Comparison of ENCODE assay signal across 8 cellular contexts in the genomic region with DNA sequence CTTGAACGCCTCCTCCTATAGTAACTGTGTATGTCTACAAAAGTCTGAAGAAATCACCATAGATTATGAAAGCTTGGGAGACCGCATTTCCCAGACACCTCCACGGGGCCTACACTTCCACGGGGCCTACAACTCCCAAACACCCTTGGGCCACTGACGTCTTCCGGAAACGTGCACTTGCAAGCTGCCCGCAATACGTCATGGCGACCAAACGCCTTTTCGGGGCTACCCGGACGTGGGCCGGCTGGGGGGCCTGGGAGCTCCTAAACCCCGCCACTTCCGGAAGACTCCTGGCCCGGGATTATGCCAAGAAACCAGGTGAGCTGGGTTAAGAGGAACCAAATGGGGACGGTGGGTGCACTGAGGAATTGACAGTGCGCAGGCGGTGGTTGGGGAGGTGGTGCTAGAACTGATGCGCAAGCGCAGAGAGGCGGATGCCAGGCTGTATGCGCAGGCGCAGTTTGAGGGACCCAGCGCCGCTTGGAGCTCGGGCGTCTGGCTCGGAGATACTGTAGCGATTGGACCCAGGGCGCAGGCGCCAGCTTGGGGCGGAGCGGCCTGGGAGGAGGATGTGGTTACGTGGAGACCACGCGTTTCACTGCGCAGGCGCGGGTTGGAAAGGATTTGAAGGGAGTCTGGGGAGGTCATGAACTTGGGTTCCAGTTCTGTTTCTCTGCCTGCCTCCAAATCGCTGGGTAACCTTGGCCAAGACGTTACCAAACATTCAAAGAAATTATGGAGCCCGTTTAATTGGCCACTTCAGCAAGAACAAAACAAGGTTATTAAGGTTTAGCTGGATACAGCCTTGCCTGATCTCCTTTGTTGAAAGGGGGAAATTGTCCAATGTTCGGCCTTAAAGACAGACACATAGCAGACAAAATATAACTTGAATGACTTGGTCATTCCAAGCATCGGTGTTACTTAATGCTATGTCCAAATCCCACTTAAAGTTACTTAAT. TPM values are rescaled to one million over a fixed set of nuclear protein-coding genes. Genes with fewer than 3 reads are reported as not detected.
DNase-seq lines count a peak whose midpoint lies in the region; TF ChIP-seq lines count a peak whose summit lies in the region.

Gene MRPL54 (plus strand): TSS at position 182 of the 959 bp plus-strand sequence. CDS start 19 bp downstream, at position 201.

- H3K4me3 ChIP-seq in HAP-1, result peak within 1 kb of the TSS; percentile 98
- H3K4me3 ChIP-seq in MM.1S (ENCODE audit: low read length), result peak within 1 kb of the TSS; percentile 86
- H3K4me3 ChIP-seq in neural cell (ENCODE audit: low read length), result peak within 1 kb of the TSS; percentile 75
- peak within 1 kb of the TSS; percentile 78 to 96 (median 80) for H3K4me3 ChIP-seq in stomach

- H3K9me2 ChIP-seq in MM.1S (replicated peaks; ENCODE audit: insufficient read depth, low read length) (no peaks in the 10 kb centered on the region), neural cell (ENCODE audit: insufficient read depth, low read length) (no peaks in the 10 kb centered on the region)

- DNase-seq in HAP-1 (ENCODE audit: low spot score in 2 of 2), result peak; percentile 97 to 99
- DNase-seq in MM.1S, result peak; percentile 100
- DNase-seq in SIG-M5 (lab: John Stamatoyannopoulos, UW), result peak; percentile 98
- peak; percentile 98 for DNase-seq in activated gamma-delta T cell (lab: John Stamatoyannopoulos, UW)
- peak; percentile 99 for DNase-seq in fibroblast of the conjunctiva (ENCODE audit: low read depth)
- DNase-seq in stomach, result peak; percentile 100

- H4K20me1 ChIP-seq in MM.1S (ENCODE audit: insufficient read depth, low read length) (no peaks in the 10 kb centered on the region), neural cell (ENCODE audit: insufficient read depth) (no peaks in the 10 kb centered on the region)

- peak within 1 kb of the TSS; percentile 88 for H3K4me2 ChIP-seq in MM.1S (ENCODE audit: low read depth, low read length)
- H3K4me2 ChIP-seq in neural cell (ENCODE audit: low read length), result no peak within 1 kb of the TSS

- H3K79me2 ChIP-seq in MM.1S (ENCODE audit: low read length) (peaks cover 38% of the 10 kb centered on the region), neural cell (replicated peaks; ENCODE audit: insufficient read depth, low read length) (peaks cover 7% of the 10 kb centered on the region)

- peaks cover 9% of the 10 kb centered on the region for H3F3A ChIP-seq in MM.1S (ENCODE audit: insufficient read depth, low read length)
- no peaks in the 10 kb centered on the region for H3F3A ChIP-seq in neural cell (ENCODE audit: insufficient read depth, low read length, poor library complexity, severe bottlenecking)

- H3K9ac ChIP-seq in ES-I3 (ENCODE audit: low read depth, low read length) (peak within 1 kb of the TSS; percentile 99), MM.1S (ENCODE audit: low read length) (peak within 1 kb of the TSS; percentile 95), neural cell (ENCODE audit: low read length) (peak within 1 kb of the TSS; percentile 91)

- 2 to 3% (median 3%) methylated on average over 42 to 47 of the region's 47 CpGs for WGBS in stomach, 5 donors

- TF ChIP-seq POLR2A in stomach (IDR thresholded peaks at IDR 0.05), result no peak

- no peaks in the 10 kb centered on the region for H3K4me1 ChIP-seq in ES-I3 (ENCODE audit: insufficient read depth, low read length)
- peaks cover 8% of the 10 kb centered on the region for H3K4me1 ChIP-seq in HAP-1
- peaks cover 7% of the 10 kb centered on the region for H3K4me1 ChIP-seq in MM.1S (ENCODE audit: low read length)
- peaks cover 26 to 66% (median 50%) of the 10 kb centered on the region in 4 donors for H3K4me1 ChIP-seq in stomach

- peak; percentile 62 for TF ChIP-seq RAD21 in neural cell (conservative IDR thresholded peaks at IDR 0.05)

- in situ Hi-C loops in HAP-1 (cut with MboI; ENCODE audit: low sequenced_read_pairs), result no loop called here

- H2AFZ ChIP-seq in MM.1S (ENCODE audit: low read length), result peak within 1 kb of the TSS; percentile 93
- H2AFZ ChIP-seq in neural cell (ENCODE audit: low read depth, low read length), result peak within 1 kb of the TSS; percentile 48

- TF ChIP-seq EP300 in neural cell (conservative IDR thresholded peaks at IDR 0.05; ENCODE audit: poor library complexity, severe bottlenecking) (peak; percentile 82), stomach (IDR thresholded peaks at IDR 0.05) (peak; percentile 25)

- intact Hi-C loops in stomach (cut with DNase I; ENCODE audit: low total_unique reads), result no loop called here

- H3K27ac ChIP-seq in MM.1S (ENCODE audit: low read length) (peak within 1 kb of the TSS; percentile 90), neural cell (ENCODE audit: low read length) (peak within 1 kb of the TSS; percentile 95), stomach (peak within 1 kb of the TSS; percentile 85 to 100 (median 98))

- TF ChIP-seq CTCF in MM.1S (IDR thresholded peaks at IDR 0.05; ENCODE audit: low read length) (no peak), neural cell (IDR thresholded peaks at IDR 0.05; ENCODE audit: poor library complexity, severe bottlenecking) (no peak), stomach (IDR thresholded peaks at IDR 0.05) (peak in 1 of 7 experiments; percentile 17)

- H3K27me3 ChIP-seq in HAP-1 (ENCODE audit: low read depth) (no peaks in the 10 kb centered on the region), MM.1S (replicated peaks; ENCODE audit: insufficient read depth, low read length) (no peaks in the 10 kb centered on the region), neural cell (ENCODE audit: insufficient read depth, low read depth, low read length) (no peaks in the 10 kb centered on the region), stomach (no peaks in the 10 kb centered on the region)

- H3K36me3 ChIP-seq in ES-I3 (ENCODE audit: insufficient read depth, low read length) (no peaks in the 10 kb centered on the region), HAP-1 (replicated peaks) (peaks cover 26% of the 10 kb centered on the region), MM.1S (replicated peaks; ENCODE audit: insufficient read depth, low read length) (no peaks in the 10 kb centered on the region), neural cell (ENCODE audit: insufficient read depth, low read length) (no peaks in the 10 kb centered on the region), stomach (peaks cover 45 to 52% (median 51%) of the 10 kb centered on the region in 4 donors)

- H3K9me3 ChIP-seq in ES-I3 (ENCODE audit: control insufficient read depth, insufficient read depth, low read length), result no peaks in the 10 kb centered on the region
- H3K9me3 ChIP-seq in HAP-1, result no peaks in the 10 kb centered on the region
- no peaks in the 10 kb centered on the region for H3K9me3 ChIP-seq in MM.1S (replicated peaks; ENCODE audit: insufficient read depth, low read length)
- no peaks in the 10 kb centered on the region for H3K9me3 ChIP-seq in neural cell (ENCODE audit: low read length)
- H3K9me3 ChIP-seq in stomach, result no peaks in the 10 kb centered on the region

TF ChIP-seq in neural cell, 6 proteins besides CTCF, POLR2A, EP300 and RAD21:
- TF ChIP-seq, protein P1, sequence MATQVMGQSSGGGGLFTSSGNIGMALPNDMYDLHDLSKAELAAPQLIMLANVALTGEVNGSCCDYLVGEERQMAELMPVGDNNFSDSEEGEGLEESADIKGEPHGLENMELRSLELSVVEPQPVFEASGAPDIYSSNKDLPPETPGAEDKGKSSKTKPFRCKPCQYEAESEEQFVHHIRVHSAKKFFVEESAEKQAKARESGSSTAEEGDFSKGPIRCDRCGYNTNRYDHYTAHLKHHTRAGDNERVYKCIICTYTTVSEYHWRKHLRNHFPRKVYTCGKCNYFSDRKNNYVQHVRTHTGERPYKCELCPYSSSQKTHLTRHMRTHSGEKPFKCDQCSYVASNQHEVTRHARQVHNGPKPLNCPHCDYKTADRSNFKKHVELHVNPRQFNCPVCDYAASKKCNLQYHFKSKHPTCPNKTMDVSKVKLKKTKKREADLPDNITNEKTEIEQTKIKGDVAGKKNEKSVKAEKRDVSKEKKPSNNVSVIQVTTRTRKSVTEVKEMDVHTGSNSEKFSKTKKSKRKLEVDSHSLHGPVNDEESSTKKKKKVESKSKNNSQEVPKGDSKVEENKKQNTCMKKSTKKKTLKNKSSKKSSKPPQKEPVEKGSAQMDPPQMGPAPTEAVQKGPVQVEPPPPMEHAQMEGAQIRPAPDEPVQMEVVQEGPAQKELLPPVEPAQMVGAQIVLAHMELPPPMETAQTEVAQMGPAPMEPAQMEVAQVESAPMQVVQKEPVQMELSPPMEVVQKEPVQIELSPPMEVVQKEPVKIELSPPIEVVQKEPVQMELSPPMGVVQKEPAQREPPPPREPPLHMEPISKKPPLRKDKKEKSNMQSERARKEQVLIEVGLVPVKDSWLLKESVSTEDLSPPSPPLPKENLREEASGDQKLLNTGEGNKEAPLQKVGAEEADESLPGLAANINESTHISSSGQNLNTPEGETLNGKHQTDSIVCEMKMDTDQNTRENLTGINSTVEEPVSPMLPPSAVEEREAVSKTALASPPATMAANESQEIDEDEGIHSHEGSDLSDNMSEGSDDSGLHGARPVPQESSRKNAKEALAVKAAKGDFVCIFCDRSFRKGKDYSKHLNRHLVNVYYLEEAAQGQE (IDR thresholded peaks at IDR 0.05; ENCODE audit: borderline replicate concordance), result peak; percentile 87
- TF ChIP-seq POLR2AphosphoS5 (IDR thresholded peaks at IDR 0.05), result peak; percentile 97
- TF ChIP-seq TAF1 (IDR thresholded peaks at IDR 0.05; ENCODE audit: low read depth), result peak; percentile 67
- no peak for TF ChIP-seq EZH2 (IDR thresholded peaks at IDR 0.05; ENCODE audit: borderline replicate concordance, insufficient read depth, low read length, poor library complexity, severe bottlenecking)
- peak; percentile 93 for TF ChIP-seq MXI1 (conservative IDR thresholded peaks at IDR 0.05; ENCODE audit: poor library complexity, severe bottlenecking)
- peak; percentile 65 for TF ChIP-seq SMC3 (conservative IDR thresholded peaks at IDR 0.05; ENCODE audit: poor library complexity)

RNA-seq across cellular contexts. Expression of gene MRPL54, which starts in this region (rescaled TPM):
- polyA plus RNA-seq in neural cell (74.7 and 83.8 TPM in 2 replicates), stomach (100 to 1,000 TPM; 155 to 221 (median 174) TPM)
- 15.8 and 17.2 TPM in 2 replicates for polyA minus RNA-seq in neural cell
- 100 to 1,000 TPM in 2 of 5 donors, 10 to 100 TPM in 3; 15.2 to 163 (median 58.7) TPM for total RNA-seq in stomach

Comparison
In these comparisons a context has a peak if more than half of its experiments do, and no peak if none do; other contexts are left out.
1. Peak in every context shown above with its lines: DNase-seq, H3K4me3 ChIP-seq and H3K27ac ChIP-seq.